In the genomic region with DNA sequence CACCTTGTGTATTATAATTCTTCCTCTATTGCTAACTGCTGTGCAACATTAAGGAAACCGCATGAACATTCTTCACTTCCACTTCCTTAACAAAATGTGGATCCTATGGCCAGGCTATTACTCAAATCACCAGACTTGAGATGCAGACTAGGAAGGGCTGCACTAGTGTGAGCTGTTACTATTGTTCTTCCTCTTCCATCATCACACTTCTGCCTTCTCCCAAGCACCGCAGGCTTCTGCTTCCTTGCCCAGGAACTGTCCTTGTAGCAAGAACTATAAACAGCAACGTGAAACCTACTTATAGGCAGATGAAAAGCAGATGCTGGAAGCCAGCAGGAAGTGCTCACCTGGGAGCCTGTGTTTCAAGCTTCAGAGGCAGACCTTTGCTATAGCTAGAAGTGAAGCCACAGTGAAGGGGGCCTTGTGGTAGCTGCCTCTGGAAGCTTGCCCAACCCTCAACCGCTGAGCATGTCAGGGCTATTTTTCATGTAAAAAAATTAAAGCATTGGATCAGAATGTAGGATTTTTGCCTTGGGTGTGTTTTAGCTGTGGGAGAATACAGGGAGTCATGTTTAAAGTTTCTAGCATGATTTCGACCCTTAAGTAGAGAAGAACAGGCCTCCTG, we compare ENCODE assay signal across 15 cellular contexts. TPM values are rescaled to one million over a fixed set of nuclear protein-coding genes. Genes with fewer than 3 reads are reported as not detected.
DNase-seq lines count a peak whose midpoint lies in the region; ATAC-seq, FAIRE-seq and TF ChIP-seq lines count a peak whose summit lies in the region.
"Had no signal": no experiment of that assay in that cellular context is flagged by ENCODE, and none has a peak within 500 bp of the region (broad histone marks: within the 10 kb centered on the region; RNA-seq: fewer than 3 reads in every experiment).

No MANE protein-coding gene starts in this region.

- DNase-seq in MV-4-11 (lab: John Stamatoyannopoulos, UW) (peak; percentile 99), GM12878 (ENCODE audit: low read depth, low spot score) (no peak), neural crest cell (ENCODE audit: low read depth, low spot score) (no peak)
- DNase-seq in stimulated activated naive CD4-positive, alpha-beta T cell treated with Interleukin-2 at 50 U/mL for 16 hours (lab: John Stamatoyannopoulos, UW) = no peak
- DNase-seq: activated T-cell treated with anti-CD3 and anti-CD28 coated beads, Interleukin-2, amount 50 U/mL, for 72 hours; NCI-H1694; Peyer's patch; WERI-Rb-1 had no signal

- no peak for TF ChIP-seq CTCF in GM12878 (IDR thresholded peaks at IDR 0.05 in 2 of 3, conservative IDR thresholded peaks at IDR 0.05 in 1 of 3; ENCODE audit: control insufficient read depth in 2 of 3, extremely low read depth in 1 of 3, insufficient read depth in 1 of 3, low read depth in 3 of 3, low read length in 3 of 3)
- TF ChIP-seq CTCF in neural crest cell (conservative IDR thresholded peaks at IDR 0.05) = no peak

- H3K4me1 ChIP-seq in GM12878 (ENCODE audit: control insufficient read depth, insufficient read depth, low read length) = peaks cover 3% of the 10 kb centered on the region
- H3K4me1 ChIP-seq: Peyer's patch had no signal

- peak overlapping the region; percentile 13; the same call in 1 of the 2 replicates for H3K27ac ChIP-seq in GM12878 (ENCODE audit: control insufficient read depth, insufficient read depth)
- H3K27ac ChIP-seq: Peyer's patch, WERI-Rb-1 had no signal

- H3K27me3 ChIP-seq in GM12878 (replicated peaks in 1 of 2; ENCODE audit: control insufficient read depth in 2 of 2, insufficient read depth in 2 of 2, low read length in 1 of 2) = no peaks in the 10 kb centered on the region
- H3K27me3 ChIP-seq: Peyer's patch had no signal

- ATAC-seq in GM19395 (IDR thresholded peaks at IDR 0.05; ENCODE audit: unreplicated experiment) (peak; percentile 72), GM12878 (no peak), HG03095 (IDR thresholded peaks at IDR 0.05; ENCODE audit: unreplicated experiment) (no peak), GM18505 (IDR thresholded peaks at IDR 0.05; ENCODE audit: unreplicated experiment) (no peak), GM21529 (IDR thresholded peaks at IDR 0.05; ENCODE audit: unreplicated experiment) (no peak)
- ATAC-seq: stimulated activated memory B cell treated with anti-CD40 and anti-IgM and Interleukin-4, amounts not matched to agents 10 μg/mL and 1 μg/mL and 100 μg/mL, for 72 hours had no signal

- no peaks in the 10 kb centered on the region for H3K79me2 ChIP-seq in GM12878 (ENCODE audit: control insufficient read depth, insufficient read depth, low read length)

- H3K27ac Mint-ChIP-seq in neural crest cell (ENCODE audit: unreplicated experiment) = peak overlapping the region; percentile 46
- H3K27ac Mint-ChIP-seq: activated T-cell treated with anti-CD3 and anti-CD28 coated beads, Interleukin-2, amount 50 U/mL, for 72 hours; stimulated activated memory B cell treated with anti-CD40 and anti-IgM and Interleukin-4, amounts not matched to agents 10 μg/mL and 1 μg/mL and 100 μg/mL, for 72 hours had no signal

- RAD21 ChIA-PET in GM12878 (lab: Charles Lee; ENCODE audit: unreplicated experiment) = interaction anchor here (1.0 to 1.1 kb wide), 2 partner anchors 33 to 35 kb away, joined by 3 read pairs; no protein-coding TSS in a partner anchor

- BruUV-seq in GM12878 (replicated peaks; lab: Mats Ljungman, UMichigan) = no TSS peak

- POLR2A ChIA-PET in GM12878 (lab: Charles Lee) = no interaction called here

- H3K4me3 Mint-ChIP-seq in neural crest cell = no peak overlapping the region
- H3K4me3 Mint-ChIP-seq: activated T-cell treated with anti-CD3 and anti-CD28 coated beads, Interleukin-2, amount 50 U/mL, for 72 hours; stimulated activated memory B cell treated with anti-CD40 and anti-IgM and Interleukin-4, amounts not matched to agents 10 μg/mL and 1 μg/mL and 100 μg/mL, for 72 hours had no signal

- H2AFZ ChIP-seq in GM12878 (ENCODE audit: control insufficient read depth, low read depth, low read length) = no peak overlapping the region

- no peaks in the 10 kb centered on the region for H3K27me3 Mint-ChIP-seq in neural crest cell (ENCODE audit: low read depth)
- H3K27me3 Mint-ChIP-seq: stimulated activated memory B cell treated with anti-CD40 and anti-IgM and Interleukin-4, amounts not matched to agents 10 μg/mL and 1 μg/mL and 100 μg/mL, for 72 hours had no signal

- no peak overlapping the region for H3K4me2 ChIP-seq in GM12878 (ENCODE audit: control insufficient read depth, insufficient read depth)

- in situ Hi-C loops in GM12878 (cut with MboI) = no loop called here

- H4K20me1 ChIP-seq in GM12878 (ENCODE audit: control insufficient read depth, insufficient read depth) = no peaks in the 10 kb centered on the region

- no peak overlapping the region for H3K4me3 ChIP-seq in GM12878
- H3K4me3 ChIP-seq: Peyer's patch had no signal

- TF ChIP-seq RAD21 in GM12878 (IDR thresholded peaks at IDR 0.05; ENCODE audit: insufficient read depth, low read depth, low read length) = no peak

- no peaks in the 10 kb centered on the region for H3K36me3 Mint-ChIP-seq in neural crest cell (ENCODE audit: low read depth)

- H3K9ac ChIP-seq in GM12878 (ENCODE audit: control insufficient read depth, insufficient read depth, low read length) = no peak overlapping the region

- CTCF ChIA-PET in GM12878 (lab: Yijun Ruan, JAX) = no interaction called here

- 65% methylated on average over 5 of the region's 5 CpGs for WGBS in GM12878 (ENCODE audit: insufficient coverage, insufficient replicate concordance, low lambda C conversion rate, missing lambda C conversion rate)

- FAIRE-seq in GM12878 (lab: Jason Lieb, UNC) = no peak

- intact Hi-C loops in GM12878 (cut with micrococcal nuclease; ENCODE audit: unreplicated experiment) = no loop called here

- no peaks in the 10 kb centered on the region for H3K36me3 ChIP-seq in GM12878 (ENCODE audit: control insufficient read depth in 2 of 2, insufficient read depth in 2 of 2, low read length in 1 of 2)
- H3K36me3 ChIP-seq: Peyer's patch, WERI-Rb-1 had no signal

- SMC1A ChIA-PET in GM12878 (lab: Charles Lee; ENCODE audit: uncharacterized antibody, unreplicated experiment) = interaction anchor here (1.0 to 2.4 kb wide), 4 partner anchors 14 to 50 kb away, joined by 3 to 8 read pairs (median 5); no protein-coding TSS in a partner anchor

- TF ChIP-seq EP300 in GM12878 (IDR thresholded peaks at IDR 0.05; ENCODE audit: borderline replicate concordance in 1 of 2, control insufficient read depth in 1 of 2, low read depth in 2 of 2, low read length in 2 of 2) = no peak

- H3K4me1 Mint-ChIP-seq in neural crest cell = peaks cover 11% of the 10 kb centered on the region

- H3K9me3 ChIP-seq in GM12878 (replicated peaks; ENCODE audit: control insufficient read depth, insufficient read depth, low read length) = peaks cover 14% of the 10 kb centered on the region; the same call in 2 of the 3 replicates
- H3K9me3 ChIP-seq: Peyer's patch had no signal

- TF ChIP-seq POLR2A in GM12878 (IDR thresholded peaks at IDR 0.05; ENCODE audit: low read depth, low read length) = no peak
- TF ChIP-seq POLR2A in GM18505 (IDR thresholded peaks at IDR 0.05; ENCODE audit: borderline replicate concordance, extremely low read depth, insufficient read depth, insufficient read length) = no peak

- H3K9me3 Mint-ChIP-seq in neural crest cell = no peaks in the 10 kb centered on the region

TF ChIP-seq in GM12878, 131 proteins besides CTCF, POLR2A, EP300 and RAD21:
- TF ChIP-seq ETV6 (conservative IDR thresholded peaks at IDR 0.05 in 1 of 2, IDR thresholded peaks at IDR 0.05 in 1 of 2; ENCODE audit: borderline replicate concordance in 1 of 2, low read depth in 1 of 2) (peak in 1 of 2 experiments; percentile 55; a peak in 1 of 4 replicates), CREB1 (IDR thresholded peaks at IDR 0.05; ENCODE audit: low read depth) (no peak), RUNX3 (IDR thresholded peaks at IDR 0.05; ENCODE audit: low read length) (peak; percentile 8)
- TF ChIP-seq, protein P1, sequence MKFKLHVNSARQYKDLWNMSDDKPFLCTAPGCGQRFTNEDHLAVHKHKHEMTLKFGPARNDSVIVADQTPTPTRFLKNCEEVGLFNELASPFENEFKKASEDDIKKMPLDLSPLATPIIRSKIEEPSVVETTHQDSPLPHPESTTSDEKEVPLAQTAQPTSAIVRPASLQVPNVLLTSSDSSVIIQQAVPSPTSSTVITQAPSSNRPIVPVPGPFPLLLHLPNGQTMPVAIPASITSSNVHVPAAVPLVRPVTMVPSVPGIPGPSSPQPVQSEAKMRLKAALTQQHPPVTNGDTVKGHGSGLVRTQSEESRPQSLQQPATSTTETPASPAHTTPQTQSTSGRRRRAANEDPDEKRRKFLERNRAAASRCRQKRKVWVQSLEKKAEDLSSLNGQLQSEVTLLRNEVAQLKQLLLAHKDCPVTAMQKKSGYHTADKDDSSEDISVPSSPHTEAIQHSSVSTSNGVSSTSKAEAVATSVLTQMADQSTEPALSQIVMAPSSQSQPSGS (IDR thresholded peaks at IDR 0.05; ENCODE audit: low read length) = peak; percentile 19; the same call in 1 of the 2 replicates
- TF ChIP-seq, protein P2, sequence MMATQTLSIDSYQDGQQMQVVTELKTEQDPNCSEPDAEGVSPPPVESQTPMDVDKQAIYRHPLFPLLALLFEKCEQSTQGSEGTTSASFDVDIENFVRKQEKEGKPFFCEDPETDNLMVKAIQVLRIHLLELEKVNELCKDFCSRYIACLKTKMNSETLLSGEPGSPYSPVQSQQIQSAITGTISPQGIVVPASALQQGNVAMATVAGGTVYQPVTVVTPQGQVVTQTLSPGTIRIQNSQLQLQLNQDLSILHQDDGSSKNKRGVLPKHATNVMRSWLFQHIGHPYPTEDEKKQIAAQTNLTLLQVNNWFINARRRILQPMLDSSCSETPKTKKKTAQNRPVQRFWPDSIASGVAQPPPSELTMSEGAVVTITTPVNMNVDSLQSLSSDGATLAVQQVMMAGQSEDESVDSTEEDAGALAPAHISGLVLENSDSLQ (IDR thresholded peaks at IDR 0.05) = no peak

RNA-seq across cellular contexts. Expression of a gene that starts 43.9 kb away (rescaled TPM):
- 19.6 and 20.8 TPM in 2 replicates for total RNA-seq in GM12878 (2013; cell fraction: nucleolus; rRNA removed)
- total RNA-seq in GM12878 (2014; rRNA removed) = 2.1 and 2.2 TPM in 2 replicates
- 2.3 and 2.8 TPM in 2 replicates for total RNA-seq in GM12878 (2014; rRNA removed; fragmentation: Illumina TruSeq; extraction: Trizol)
- 2.5 and 2.8 TPM in 2 replicates for total RNA-seq in GM12878 (2021)
- polyA plus RNA-seq in GM12878 (2011; ENCODE audit: low read depth) = 0.91 TPM
- 14.3 and 19.3 TPM in 2 replicates for polyA plus RNA-seq in GM12878 (2011; rRNA removed)
- polyA plus RNA-seq in GM12878 (2011; cell fraction: cytosol; rRNA removed) = 5.8 and 6.3 TPM in 2 replicates
- 16.8 and 20.7 TPM in 2 replicates for polyA plus RNA-seq in GM12878 (2011; cell fraction: nucleus; rRNA removed)
- 1.4 and 1.9 TPM in 2 replicates for polyA plus RNA-seq in GM12878 (2012)
- 2.9 and 3.1 TPM in 2 replicates for polyA plus RNA-seq in GM12878 (2014; fragmentation: Illumina TruSeq; extraction: Trizol)
- 1 to 10 TPM; 2.1 to 2.6 TPM for polyA plus RNA-seq in GM12878 (2014; fragmentation: Nextera tagmentation; extraction: Ambion mirVana)
- polyA plus RNA-seq in GM12878 (2014; rRNA removed) = 2.8 and 3.2 TPM in 2 replicates
- 1 to 10 TPM; 2.1 to 3.0 TPM for polyA plus RNA-seq in GM12878 (2016; fragmentation: Nextera tagmentation; extraction: Ambion mirVana)
- polyA minus RNA-seq in GM12878 (2011; rRNA and poly(A)+ RNA removed) = 13.6 and 16.8 TPM in 2 replicates
- polyA minus RNA-seq in GM12878 (2011; cell fraction: cytosol; rRNA and poly(A)+ RNA removed) = 1.6 and 4.1 TPM in 2 replicates
- 14.6 and 15.8 TPM in 2 replicates for polyA minus RNA-seq in GM12878 (2011; cell fraction: nucleus; rRNA and poly(A)+ RNA removed)
- total RNA-seq in neural crest cell = not detected in 2 replicates
- total RNA-seq: epithelial cell of proximal tubule, HT1080 had no signal
